8 cellular contexts compared by ENCODE assay signal in genomic region chr1:116485071-116485735, GRCh38.
A peak's percentile ranks its signal among the peaks of the same experiment; 100 is the strongest.
DNase-seq lines count a peak whose midpoint lies in the region; ATAC-seq and TF ChIP-seq lines count a peak whose summit lies in the region.

No MANE protein-coding gene starts in this region.

- TF ChIP-seq CTCF in AG09319 (IDR thresholded peaks at IDR 0.05; ENCODE audit: low read depth, low read length) (peak; percentile 91), left lung (IDR thresholded peaks at IDR 0.05) (peak; percentile 87 to 96)

- no peaks in the 10 kb centered on the region for H3K27me3 ChIP-seq in left lung

- H3K36me3 ChIP-seq in left lung = no peaks in the 10 kb centered on the region

- H3K27ac ChIP-seq in left lung = no peak overlapping the region

- intact Hi-C loops in left lung (cut with DNase I) = loop anchor here in 1 of 2 donors (5.0 kb wide), 2 partner anchors 123 to 333 kb away; no protein-coding TSS in a partner anchor

- DNase-seq in AG09319 (ENCODE audit: extremely low read depth, low read depth) = peak; percentile 59
- peak; percentile 83 for DNase-seq in NCI-H345 (lab: John Stamatoyannopoulos, UW)
- peak; percentile 89 for DNase-seq in activated CD4-positive, CD25-positive, alpha-beta regulatory T cell treated with anti-CD3 and anti-CD28 coated beads, Interleukin-2, amount 50 U/mL, for 72 hours
- peak; percentile 82 for DNase-seq in cerebellum (ENCODE audit: low spot score)
- DNase-seq in left lung = peak; percentile 84 to 95
- DNase-seq in stimulated activated CD4-positive, alpha-beta T cell treated with anti-CD3 and anti-CD28 coated beads, Interleukin-4, amount 100 ng/mL, for 24 hours = peak; percentile 92

- no peaks in the 10 kb centered on the region for H3K9me3 ChIP-seq in left lung

- ATAC-seq in GM18870 (IDR thresholded peaks at IDR 0.05; ENCODE audit: unreplicated experiment) (peak; percentile 74), HG03159 (IDR thresholded peaks at IDR 0.05; ENCODE audit: unreplicated experiment) (peak; percentile 88), left lung (peak; percentile 89)

- H3K4me1 ChIP-seq in left lung = peaks cover 7 to 17% of the 10 kb centered on the region in 2 donors

- H3K4me3 ChIP-seq in left lung = no peak overlapping the region
